8 cellular contexts compared by ENCODE assay signal in genomic region chr5:116492016-116492623, GRCh38.
DNase-seq lines count a peak whose midpoint lies in the region; ATAC-seq, FAIRE-seq and TF ChIP-seq lines count a peak whose summit lies in the region.

No MANE protein-coding gene starts in this region.

- TF ChIP-seq CTCF in KMS-11 (conservative IDR thresholded peaks at IDR 0.05; ENCODE audit: low read depth, low read length) (no peak), K562 (IDR thresholded peaks at IDR 0.05 in 2 of 3, conservative IDR thresholded peaks at IDR 0.05 in 1 of 3; ENCODE audit: insufficient read depth in 2 of 3, low read depth in 1 of 3, low read length in 3 of 3) (no peak)

- POLR2A ChIA-PET in K562 (lab: Yijun Ruan, JAX), result interaction anchor here (0.5 to 0.8 kb wide), 4 partner anchors 10 to 126 kb away, joined by 3 to 4 read pairs (median 4); no protein-coding TSS in a partner anchor

- no peak overlapping the region for H3K14ac ChIP-seq in mesenchymal stem cell (ENCODE audit: low read length in 2 of 2)

- no peak overlapping the region for H3K27ac ChIP-seq in KMS-11
- H3K27ac ChIP-seq in K562 (ENCODE audit: extremely low read depth, low read depth, low read length), result no peak overlapping the region
- H3K27ac ChIP-seq in mesenchymal stem cell (ENCODE audit: low read length, poor library complexity, severe bottlenecking), result peak overlapping the region; percentile 34

- H3K9me3 ChIP-seq in K562 (replicated peaks; ENCODE audit: control insufficient read depth, insufficient read depth, low read depth, low read length), result no peaks in the 10 kb centered on the region
- no peaks in the 10 kb centered on the region for H3K9me3 ChIP-seq in mesenchymal stem cell (ENCODE audit: control insufficient read depth, low read length)

- H3K79me1 ChIP-seq in mesenchymal stem cell (replicated peaks; ENCODE audit: low read length, poor library complexity, severe bottlenecking), result no peaks in the 10 kb centered on the region

- no peak overlapping the region for H4K91ac ChIP-seq in mesenchymal stem cell (ENCODE audit: low read length)

- in situ Hi-C loops in K562 (cut with MboI), result no loop called here

- no peaks in the 10 kb centered on the region for H3K9me1 ChIP-seq in K562 (ENCODE audit: control insufficient read depth, insufficient read depth, low read length)

- H3K4me3 ChIP-seq in KMS-11 (IDR thresholded peaks at IDR 0.05; ENCODE audit: insufficient read depth, low read depth, low read length) (no peak overlapping the region), K562 (no peak overlapping the region), mesenchymal stem cell (ENCODE audit: insufficient read depth in 1 of 2, low read depth in 1 of 2, low read length in 2 of 2) (no peak overlapping the region)

- DNase-seq in AG08395 (ENCODE audit: low spot score) (peak; percentile 88), K562 (ENCODE audit: extremely low read depth in 1 of 4, low spot score in 3 of 4) (no peak), mesenchymal stem cell (peak; percentile 93), NCI-H1105 treated with DMSO at 0.1 percent for 48 hours (lab: John Stamatoyannopoulos, UW) (no peak)
- DNase-seq in stimulated activated CD4-positive, alpha-beta T cell treated with anti-CD3 and anti-CD28 coated beads, Interleukin-1b, Interleukin-23, amount 100 ng/mL, for 48 hours, result no peak

- CTCF ChIA-PET in K562 (lab: Yijun Ruan, JAX; ENCODE audit: low intra/inter-chr PET ratio), result no interaction called here

- H2AFZ ChIP-seq in KMS-11 (ENCODE audit: low read depth), result no peak overlapping the region
- H2AFZ ChIP-seq in K562 (ENCODE audit: low read depth, low read length), result no peak overlapping the region
- no peak overlapping the region for H2AFZ ChIP-seq in mesenchymal stem cell (ENCODE audit: low read depth, low read length)

- no peak overlapping the region for H4K8ac ChIP-seq in mesenchymal stem cell (ENCODE audit: low read length)

- H2BK120ac ChIP-seq in mesenchymal stem cell (ENCODE audit: low read depth, low read length), result no peak overlapping the region

- H3K36me3 ChIP-seq in KMS-11 (ENCODE audit: insufficient read depth) (no peaks in the 10 kb centered on the region), K562 (ENCODE audit: control insufficient read depth, insufficient read depth, low read length) (no peaks in the 10 kb centered on the region), mesenchymal stem cell (ENCODE audit: control insufficient read depth in 1 of 2, insufficient read depth in 2 of 2, low read depth in 1 of 2, low read length in 2 of 2) (peaks cover 0 to 5% of the 10 kb centered on the region in 2 experiments)

- H4K20me1 ChIP-seq in KMS-11 (ENCODE audit: insufficient read depth), result no peaks in the 10 kb centered on the region
- H4K20me1 ChIP-seq in K562 (replicated peaks; ENCODE audit: control insufficient read depth, insufficient read depth, low read length), result no peaks in the 10 kb centered on the region

- intact Hi-C loops in K562 (cut with micrococcal nuclease), result loop anchor here (10.0 kb wide), 1 partner anchor 357 kb away; no protein-coding TSS in a partner anchor

- 0% methylated on average over 3 of the region's 3 CpGs for WGBS in K562 (ENCODE audit: insufficient coverage, low coverage, missing lambda C conversion rate)
- no CpG with 5 or more reads among the region's 3 CpGs for WGBS in mesenchymal stem cell

- H3K9ac ChIP-seq in KMS-11 (no peak overlapping the region), K562 (ENCODE audit: insufficient read depth in 1 of 2, low read depth in 2 of 2, low read length in 2 of 2) (no peak overlapping the region), mesenchymal stem cell (ENCODE audit: low read length) (no peak overlapping the region)

- no peak for FAIRE-seq in K562 (lab: Jason Lieb, UNC)

- TF ChIP-seq RAD21 in K562 (CRISPR knock-in tag; conservative IDR thresholded peaks at IDR 0.05 in 1 of 2, IDR thresholded peaks at IDR 0.05 in 1 of 2), result no peak

- TF ChIP-seq POLR2A in K562 (conservative IDR thresholded peaks at IDR 0.05), result no peak

- H2AK5ac ChIP-seq in mesenchymal stem cell (ENCODE audit: low read length, severe bottlenecking), result no peak overlapping the region

- BruUV-seq in K562 (replicated peaks; lab: Mats Ljungman, UMichigan), result no TSS peak

- H3K27me3 ChIP-seq in KMS-11 (ENCODE audit: insufficient read depth, low read depth), result no peaks in the 10 kb centered on the region
- no peaks in the 10 kb centered on the region for H3K27me3 ChIP-seq in K562 (ENCODE audit: control insufficient read depth in 2 of 2, insufficient read depth in 2 of 2, low read length in 2 of 2)
- no peaks in the 10 kb centered on the region for H3K27me3 ChIP-seq in mesenchymal stem cell (ENCODE audit: control insufficient read depth in 1 of 2, insufficient read depth in 1 of 2, low read length in 2 of 2)

- H2BK12ac ChIP-seq in mesenchymal stem cell (ENCODE audit: low read length in 2 of 2), result no peak overlapping the region

- H3K23ac ChIP-seq in mesenchymal stem cell (ENCODE audit: low read length in 2 of 2), result no peak overlapping the region

- no peak for TF ChIP-seq EP300 in K562 (IDR thresholded peaks at IDR 0.05; ENCODE audit: low read length)

- H3K4me1 ChIP-seq in KMS-11 (ENCODE audit: low read depth, poor library complexity, severe bottlenecking), result peaks cover 22% of the 10 kb centered on the region
- H3K4me1 ChIP-seq in K562 (replicated peaks in 1 of 2; ENCODE audit: control insufficient read depth in 2 of 2, insufficient read depth in 2 of 2, low read length in 2 of 2), result no peaks in the 10 kb centered on the region; a peak in 2 of 5 replicates
- peaks cover 2% of the 10 kb centered on the region for H3K4me1 ChIP-seq in mesenchymal stem cell (ENCODE audit: control insufficient read depth, insufficient read depth, low read depth, low read length)

- H2BK5ac ChIP-seq in mesenchymal stem cell (ENCODE audit: low read depth, low read length, poor library complexity, severe bottlenecking), result no peak overlapping the region

- ATAC-seq in GM19452 (IDR thresholded peaks at IDR 0.05; ENCODE audit: unreplicated experiment), result peak; percentile 83
- no peak for ATAC-seq in K562
- ATAC-seq in HG02588 (IDR thresholded peaks at IDR 0.05; ENCODE audit: unreplicated experiment), result no peak

- H3K18ac ChIP-seq in mesenchymal stem cell (ENCODE audit: low read depth in 1 of 2, low read length in 2 of 2), result peak overlapping the region in 1 of 2 experiments; percentile 41

- peak overlapping the region; percentile 76 for H3K4me2 ChIP-seq in KMS-11
- no peak overlapping the region for H3K4me2 ChIP-seq in K562 (ENCODE audit: insufficient read depth, low read length)
- H3K4me2 ChIP-seq in mesenchymal stem cell (ENCODE audit: low read length, poor library complexity, severe bottlenecking), result no peak overlapping the region

- H3K4ac ChIP-seq in mesenchymal stem cell (ENCODE audit: low read depth in 1 of 2, low read length in 2 of 2), result no peak overlapping the region

- no peak overlapping the region for H2BK15ac ChIP-seq in mesenchymal stem cell (ENCODE audit: low read depth, poor library complexity, severe bottlenecking)

- H3K79me2 ChIP-seq in KMS-11 (ENCODE audit: insufficient read depth, low read depth), result no peaks in the 10 kb centered on the region
- H3K79me2 ChIP-seq in K562 (ENCODE audit: control insufficient read depth, insufficient read depth, low read length), result no peaks in the 10 kb centered on the region

TF ChIP-seq in K562, 482 proteins besides CTCF, POLR2A, EP300 and RAD21 (continues in another document):
- TF ChIP-seq TRIM24 (IDR thresholded peaks at IDR 0.05) (no peak), MBD1 (CRISPR knock-in tag; IDR thresholded peaks at IDR 0.05) (no peak), ZNF354B (CRISPR knock-in tag; IDR thresholded peaks at IDR 0.05) (no peak), TCF3 (CRISPR knock-in tag; IDR thresholded peaks at IDR 0.05) (peak; percentile 42), ARID1B (IDR thresholded peaks at IDR 0.05) (peak; percentile 15; the same call in 1 of the 2 replicates), VEZF1 (CRISPR knock-in tag; IDR thresholded peaks at IDR 0.05) (no peak), DIDO1 (tag; IDR thresholded peaks at IDR 0.05; ENCODE audit: low read depth) (no peak), MAFK (IDR thresholded peaks at IDR 0.05; ENCODE audit: low read length) (no peak), CTBP1 (IDR thresholded peaks at IDR 0.05; ENCODE audit: borderline replicate concordance) (no peak)

Comparison
In these comparisons a context has a peak if more than half of its experiments do, and no peak if none do; other contexts are left out.
1. DNase-seq: peak in AG08395 (single experiment) and mesenchymal stem cell (single experiment); none in K562 (0 of 4), NCI-H1105 treated with DMSO at 0.1 percent for 48 hours (single experiment) and stimulated activated CD4-positive, alpha-beta T cell treated with anti-CD3 and anti-CD28 coated beads, Interleukin-1b, Interleukin-23, amount 100 ng/mL, for 48 hours (single experiment).